28 cellular contexts compared by ENCODE assay signal in genomic region chr2:234905547-234906260, GRCh38. TPM values are rescaled to one million over a fixed set of nuclear protein-coding genes. Genes with fewer than 3 reads are reported as not detected.
A peak's percentile ranks its signal among the peaks of the same experiment; 100 is the strongest.
DNase-seq lines count a peak whose midpoint lies in the region; ATAC-seq, FAIRE-seq and TF ChIP-seq lines count a peak whose summit lies in the region.
"Had no signal": no experiment of that assay in that cellular context is flagged by ENCODE, and none has a peak within 500 bp of the region (broad histone marks: within the 10 kb centered on the region; RNA-seq: fewer than 3 reads in every experiment).

No MANE protein-coding gene starts in this region.

- H3K23ac ChIP-seq in IMR-90 (ENCODE audit: low read depth, low read length) (no peak overlapping the region), H1 (ENCODE audit: insufficient read length) (no peak overlapping the region)

- no peaks in the 10 kb centered on the region for H3K36me3 ChIP-seq in IMR-90 (ENCODE audit: control insufficient read depth, insufficient read depth, low read length)
- no peaks in the 10 kb centered on the region for H3K36me3 ChIP-seq in H1 (ENCODE audit: control insufficient read depth in 2 of 4, insufficient read depth in 4 of 4, low read length in 3 of 4)
- H3K36me3 ChIP-seq: gastroesophageal sphincter, vagina had no signal

- H3K4me1 ChIP-seq in IMR-90 (ENCODE audit: control insufficient read depth, insufficient read depth, low read length) (no peaks in the 10 kb centered on the region), H1 (replicated peaks in 1 of 4; ENCODE audit: control insufficient read depth in 3 of 4, insufficient read depth in 4 of 4, low read length in 3 of 4) (0 out of 7 replicates have a peak, but pooled peaks cover 0 to 3% (median 0%) of the 10 kb centered on the region in 4 experiments)
- H3K4me1 ChIP-seq: gastroesophageal sphincter, testis, vagina had no signal

- no peak overlapping the region for H2BK15ac ChIP-seq in IMR-90 (ENCODE audit: low read depth, low read length)
- H2BK15ac ChIP-seq in H1 (ENCODE audit: low read length): no peak overlapping the region

- H3K79me1 ChIP-seq in IMR-90 (ENCODE audit: low read depth in 1 of 2, low read length in 2 of 2) (no peaks in the 10 kb centered on the region), H1 (ENCODE audit: low read depth, low read length) (no peaks in the 10 kb centered on the region)

- peak overlapping the region; percentile 79 for H3K27ac Mint-ChIP-seq in nephron progenitor cell
- H3K27ac Mint-ChIP-seq: activated CD8-positive, alpha-beta T cell treated with anti-CD3 and anti-CD28 coated beads for 36 hours; activated naive CD8-positive, alpha-beta T cell treated with anti-CD3 and anti-CD28 coated beads for 36 hours had no signal

- H3K4me2 ChIP-seq in IMR-90 (ENCODE audit: low read depth, low read length) (no peak overlapping the region), H1 (ENCODE audit: insufficient read depth in 1 of 2, low read depth in 2 of 2, low read length in 2 of 2) (no peak overlapping the region)
- H3K4me2 ChIP-seq: smooth muscle cell had no signal

- H4K8ac ChIP-seq in IMR-90 (ENCODE audit: low read depth in 2 of 2, low read length in 2 of 2): no peak overlapping the region
- no peak overlapping the region for H4K8ac ChIP-seq in H1 (ENCODE audit: extremely low read depth, insufficient read depth, low read length)

- H3K9me3 ChIP-seq in AG04450 (ENCODE audit: control insufficient read depth, insufficient read depth, low read length): no peaks in the 10 kb centered on the region
- H3K9me3 ChIP-seq in IMR-90 (ENCODE audit: control insufficient read depth, insufficient read depth, low read length): no peaks in the 10 kb centered on the region
- no peaks in the 10 kb centered on the region for H3K9me3 ChIP-seq in H1 (ENCODE audit: insufficient read depth in 2 of 2, low read depth in 1 of 2, low read length in 1 of 2)
- H3K9me3 ChIP-seq: gastroesophageal sphincter, testis, vagina had no signal

- in situ Hi-C loops in IMR-90 (cut with MboI; ENCODE audit: low sequenced_read_pairs): no loop called here

- TF ChIP-seq POLR2A in IMR-90 (IDR thresholded peaks at IDR 0.05; ENCODE audit: low read depth, low read length): no peak
- TF ChIP-seq POLR2A in H1 (IDR thresholded peaks at IDR 0.05; ENCODE audit: control extremely low read depth in 1 of 2, low read depth in 2 of 2, low read length in 2 of 2): no peak

- dilution Hi-C loops in IMR-90 (cut with HindIII; ENCODE audit: low sequenced_read_pairs, unreplicated experiment): no loop called here

- POLR2A ChIA-PET in AG04450 (lab: Yijun Ruan, JAX) (no interaction called here), IMR-90 (lab: Charles Lee; ENCODE audit: unreplicated experiment) (no interaction called here), H1 (lab: Charles Lee; ENCODE audit: partially characterized antibody) (no interaction called here)

- H3K56ac ChIP-seq in IMR-90 (ENCODE audit: extremely low read depth, insufficient read depth, low read length) (no peak overlapping the region), H1 (replicated peaks; ENCODE audit: insufficient read length, low read depth, low read length) (no peak overlapping the region)

- H3K9me3 Mint-ChIP-seq in nephron progenitor cell: no peaks in the 10 kb centered on the region
- H3K9me3 Mint-ChIP-seq: activated CD8-positive, alpha-beta T cell treated with anti-CD3 and anti-CD28 coated beads for 36 hours; activated naive CD8-positive, alpha-beta T cell treated with anti-CD3 and anti-CD28 coated beads for 36 hours had no signal

- no peak for ATAC-seq in IMR-90 (ENCODE audit: low read depth)
- ATAC-seq: activated CD8-positive, alpha-beta T cell treated with anti-CD3 and anti-CD28 coated beads for 36 hours; gastroesophageal sphincter had no signal

- H2BK120ac ChIP-seq in IMR-90 (ENCODE audit: low read depth, low read length) (no peak overlapping the region), H1 (replicated peaks; ENCODE audit: low read depth, low read length) (no peak overlapping the region)

- no peak for TF ChIP-seq EP300 in H1 (IDR thresholded peaks at IDR 0.05; ENCODE audit: borderline replicate concordance in 1 of 2, low read depth in 2 of 2, low read length in 2 of 2)

- H3K27me3 Mint-ChIP-seq in nephron progenitor cell (ENCODE audit: low read depth, poor library complexity): peaks cover 20% of the 10 kb centered on the region
- H3K27me3 Mint-ChIP-seq: activated CD8-positive, alpha-beta T cell treated with anti-CD3 and anti-CD28 coated beads for 36 hours; brain had no signal

- 78% methylated on average over 9 of the region's 12 CpGs; no CpG with 5 or more reads in 1 of the 2 experiments for WGBS in IMR-90 (ENCODE audit: extremely low coverage in 2 of 2, insufficient read length in 1 of 2), 2 experiments
- WGBS in H1 (ENCODE audit: extremely low coverage in 1 of 2, insufficient coverage in 1 of 2, insufficient read length in 1 of 2, insufficient replicate concordance in 2 of 2, low coverage in 1 of 2, low lambda C conversion rate in 2 of 2, missing lambda C conversion rate in 1 of 2), 2 experiments: 88% methylated on average over 11 of the region's 12 CpGs; no CpG with 5 or more reads in 1 of the 2 experiments

- H3K27ac ChIP-seq in AG04450 (ENCODE audit: low read depth, low read length) (no peak overlapping the region), IMR-90 (ENCODE audit: insufficient read depth, low read length) (no peak overlapping the region), H1 (ENCODE audit: low read depth, low read length) (no peak overlapping the region)
- H3K27ac ChIP-seq: C4-2B, gastroesophageal sphincter, testis, vagina had no signal

- H2BK5ac ChIP-seq in IMR-90 (ENCODE audit: low read depth, low read length, poor library complexity, severe bottlenecking): no peak overlapping the region
- no peak overlapping the region for H2BK5ac ChIP-seq in H1 (ENCODE audit: low read depth, low read length)

- H3K9ac ChIP-seq in IMR-90 (ENCODE audit: low read depth, low read length) (no peak overlapping the region), H1 (replicated peaks in 1 of 4; ENCODE audit: extremely low read depth in 1 of 4, low read depth in 3 of 4, low read length in 3 of 4) (no peak overlapping the region)

- H2AK5ac ChIP-seq in IMR-90 (ENCODE audit: low read depth, low read length) (no peak overlapping the region; the same call in 1 of the 2 replicates), H1 (ENCODE audit: low read depth, low read length) (0 out of 2 replicates have a peak overlapping the region, but pooled peaks have one; percentile 24)

- FAIRE-seq in H1 (lab: Jason Lieb, UNC): no peak
- FAIRE-seq: colon, GM19239 had no signal

- no peak overlapping the region for H2BK12ac ChIP-seq in H1 (ENCODE audit: low read depth, low read length)

- H3K4me3 ChIP-seq in AG04450 (ENCODE audit: low read depth, low read length): no peak overlapping the region
- H3K4me3 ChIP-seq in IMR-90 (ENCODE audit: insufficient read depth, low read depth, low read length): no peak overlapping the region
- no peak overlapping the region for H3K4me3 ChIP-seq in H1 (ENCODE audit: extremely low read depth in 1 of 4, insufficient read depth in 2 of 4, low read depth in 3 of 4, low read length in 4 of 4)
- H3K4me3 ChIP-seq: gastroesophageal sphincter, smooth muscle cell, testis, vagina had no signal

- H2AK9ac ChIP-seq in IMR-90 (replicated peaks; ENCODE audit: low read depth, low read length, poor library complexity): no peak overlapping the region

- H3K4ac ChIP-seq in IMR-90 (ENCODE audit: low read depth, low read length): no peak overlapping the region
- no peak overlapping the region for H3K4ac ChIP-seq in H1 (replicated peaks; ENCODE audit: insufficient read length, low read depth, low read length)

- peaks cover 5% of the 10 kb centered on the region for H3K4me1 Mint-ChIP-seq in nephron progenitor cell
- H3K4me1 Mint-ChIP-seq: activated naive CD8-positive, alpha-beta T cell treated with anti-CD3 and anti-CD28 coated beads for 36 hours had no signal

- H4K20me1 ChIP-seq in IMR-90 (ENCODE audit: insufficient read depth, low read length): no peaks in the 10 kb centered on the region
- no peaks in the 10 kb centered on the region for H4K20me1 ChIP-seq in H1 (replicated peaks in 1 of 2; ENCODE audit: control insufficient read depth in 1 of 2, insufficient read depth in 2 of 2, low read length in 2 of 2)

- intact Hi-C loops in IMR-90 (cut with micrococcal nuclease): no loop called here

- no peaks in the 10 kb centered on the region for H3K27me3 ChIP-seq in AG04450 (ENCODE audit: control insufficient read depth, insufficient read depth, low read length)
- 0 out of 2 replicates have a peak, but pooled peaks cover 2% of the 10 kb centered on the region for H3K27me3 ChIP-seq in IMR-90 (ENCODE audit: control insufficient read depth, insufficient read depth, low read length)
- H3K27me3 ChIP-seq in H1 (replicated peaks in 1 of 4; ENCODE audit: control insufficient read depth in 3 of 4, extremely low read depth in 1 of 4, insufficient read depth in 3 of 4, low read length in 3 of 4): no peaks in the 10 kb centered on the region
- H3K27me3 ChIP-seq: gastroesophageal sphincter, testis, vagina had no signal

- H3K79me2 ChIP-seq in H1 (ENCODE audit: control insufficient read depth in 1 of 2, insufficient read depth in 2 of 2, low read length in 2 of 2): no peaks in the 10 kb centered on the region

- H2BK20ac ChIP-seq in IMR-90 (ENCODE audit: low read depth, low read length) (no peak overlapping the region), H1 (ENCODE audit: low read length) (no peak overlapping the region)

- H3K23me2 ChIP-seq in H1 (ENCODE audit: low read depth, low read length): peaks cover 2% of the 10 kb centered on the region; the same call in 1 of the 2 replicates

- no peak overlapping the region for H3K18ac ChIP-seq in IMR-90 (ENCODE audit: low read depth, low read length)
- H3K18ac ChIP-seq in H1 (ENCODE audit: extremely low read depth, low read length): no peak overlapping the region

- no peaks in the 10 kb centered on the region for H3K36me3 Mint-ChIP-seq in nephron progenitor cell (ENCODE audit: low read depth)
- H3K36me3 Mint-ChIP-seq: activated naive CD8-positive, alpha-beta T cell treated with anti-CD3 and anti-CD28 coated beads for 36 hours; brain had no signal

- CTCF ChIA-PET in AG04450 (lab: Charles Lee): interaction anchor here (1.0 to 1.4 kb wide), 2 partner anchors 23 to 211 kb away, joined by 4 to 5 read pairs; no protein-coding TSS in a partner anchor
- CTCF ChIA-PET in IMR-90 (lab: Yijun Ruan, JAX): no interaction called here
- CTCF ChIA-PET in H1 (lab: Charles Lee; ENCODE audit: partially characterized antibody): interaction anchor here (0.7 to 1.3 kb wide), 3 partner anchors 20 to 24 kb away, joined by 3 to 4 read pairs (median 3); no protein-coding TSS in a partner anchor

- BruUV-seq in IMR-90 (replicated peaks; lab: Mats Ljungman, UMichigan): no TSS peak

- no peak overlapping the region for H3K4me3 Mint-ChIP-seq in nephron progenitor cell
- H3K4me3 Mint-ChIP-seq: activated CD8-positive, alpha-beta T cell treated with anti-CD3 and anti-CD28 coated beads for 36 hours; activated naive CD8-positive, alpha-beta T cell treated with anti-CD3 and anti-CD28 coated beads for 36 hours; brain had no signal

- peak overlapping the region; percentile 39 for H2AFZ ChIP-seq in IMR-90 (replicated peaks; ENCODE audit: low read length, poor library complexity)
- H2AFZ ChIP-seq in H1 (ENCODE audit: low read length): no peak overlapping the region

- H3K9me1 ChIP-seq in IMR-90 (ENCODE audit: insufficient read depth, low read length): peaks cover 6% of the 10 kb centered on the region; the same call in 1 of the 2 replicates

- TF ChIP-seq CTCF in AG04450 (IDR thresholded peaks at IDR 0.05; ENCODE audit: low read depth, low read length): no peak
- no peak for TF ChIP-seq CTCF in IMR-90 (conservative IDR thresholded peaks at IDR 0.05; ENCODE audit: low read depth, low read length)
- TF ChIP-seq CTCF in H1 (IDR thresholded peaks at IDR 0.05; ENCODE audit: control extremely low read depth in 1 of 3, insufficient read depth in 1 of 3, low read depth in 1 of 3, low read length in 3 of 3): no peak
- no peak for TF ChIP-seq CTCF in nephron progenitor cell (IDR thresholded peaks at IDR 0.05)

- DNase-seq in AG04450 (ENCODE audit: low read depth, low spot score) (peak; percentile 21), IMR-90 (peak; percentile 57), H1 (ENCODE audit: low read depth in 1 of 2, low spot score in 2 of 2) (no peak), nephron progenitor cell (no peak), islet precursor cell (no peak), NCI-H510A treated with DMSO at 0.1 percent for 48 hours (lab: John Stamatoyannopoulos, UW) (no peak), MV-4-11 (lab: John Stamatoyannopoulos, UW) (no peak)
- no peak for DNase-seq in stimulated activated CD4-positive, alpha-beta T cell treated with anti-CD3 and anti-CD28 coated beads, Interleukin-12 subunit alpha, Interleukin-12 subunit beta, amount 100 ng/mL, for 4 hours
- DNase-seq: activated CD4-positive, CD25-positive, alpha-beta regulatory T cell treated with anti-CD3 and anti-CD28 coated beads, Interleukin-2, amount 50 U/mL, for 72 hours; activated CD8-positive, alpha-beta T cell treated with anti-CD3 and anti-CD28 coated beads for 36 hours; activated effector memory CD4-positive, alpha-beta T cell treated with Interleukin-2 at 50 U/mL for 16 hours; activated naive CD8-positive, alpha-beta T cell treated with anti-CD3 and anti-CD28 coated beads for 36 hours; effector CD8-positive, alpha-beta T cell; Kasumi-1; NCI-H1092; NCI-H187; NCI-H748 treated with DMSO at 0.1 percent for 48 hours; RPMI8226; stimulated activated CD4-positive, alpha-beta T cell treated with anti-CD3 and anti-CD28 coated beads, Interleukin-4, amount 100 ng/mL, for 1 hour; stimulated activated naive CD4-positive, alpha-beta T cell treated with Interleukin-2 at 50 U/mL for 16 hours; testis had no signal

- TF ChIP-seq RAD21 in IMR-90 (IDR thresholded peaks at IDR 0.05; ENCODE audit: low read length): no peak
- no peak for TF ChIP-seq RAD21 in H1 (IDR thresholded peaks at IDR 0.05 in 1 of 2, conservative IDR thresholded peaks at IDR 0.05 in 1 of 2; ENCODE audit: low read depth in 2 of 2, low read length in 2 of 2)

- H4K91ac ChIP-seq in IMR-90 (ENCODE audit: insufficient read depth, low read depth, low read length) (no peak overlapping the region), H1 (replicated peaks; ENCODE audit: insufficient read length, low read length) (peak overlapping the region; percentile 25)

- 0 out of 2 replicates have a peak overlapping the region, but pooled peaks have one; percentile 52 for H3K14ac ChIP-seq in IMR-90 (replicated peaks; ENCODE audit: low read depth, low read length)
- H3K14ac ChIP-seq in H1 (ENCODE audit: insufficient read length): no peak overlapping the region

- no peak overlapping the region for H4K5ac ChIP-seq in IMR-90 (ENCODE audit: low read depth, low read length)
- no peak overlapping the region for H4K5ac ChIP-seq in H1 (ENCODE audit: insufficient read length, low read depth, low read length)

RNA-seq across cellular contexts. Expression of gene SH3BP4, which starts 46.1 kb away (rescaled TPM):
- polyA plus RNA-seq in AG04450 (2011; rRNA removed): 224 and 276 TPM in 2 replicates
- polyA minus RNA-seq in AG04450 (2011; rRNA and poly(A)+ RNA removed): 304 and 360 TPM in 2 replicates
- total RNA-seq in IMR-90 (2012; rRNA removed): 112 and 122 TPM in 2 replicates
- polyA plus RNA-seq in IMR-90 (2012; rRNA removed): 101 and 104 TPM in 2 replicates
- polyA plus RNA-seq in IMR-90 (2012; cell fraction: cytosol; rRNA removed): 62.6 and 79.6 TPM in 2 replicates
- 63.9 and 105 TPM in 2 replicates for polyA plus RNA-seq in IMR-90 (2012; cell fraction: nucleus; rRNA removed; ENCODE audit: low replicate concordance)
- 35.4 and 39.4 TPM in 2 replicates for total RNA-seq in H1 (2021; fragmentation: NEBNext Ultra II Directional; extraction: Animal tissue kit (Norgen Biotek cat#: 25700))
- polyA plus RNA-seq in H1 (2011; rRNA removed): 28.3 and 31.5 TPM in 2 replicates
- 30.9 TPM for polyA plus RNA-seq in H1 (2011; cell fraction: cytosol; rRNA removed)
- 43.6 TPM for polyA plus RNA-seq in H1 (2011; cell fraction: nucleus; rRNA removed)
- 25.9 to 31.0 TPM (median 28.9 TPM) in 4 replicates for polyA plus RNA-seq in H1 (2012, experiment 1 of 2)
- polyA plus RNA-seq in H1 (2012, experiment 2 of 2): 15.9 TPM
- polyA plus RNA-seq in H1 (2013, experiment 1 of 2): 17.7 TPM
- polyA plus RNA-seq in H1 (2013, experiment 2 of 2): 19.1 TPM
- polyA minus RNA-seq in H1 (2011; rRNA and poly(A)+ RNA removed): 86.7 and 93.2 TPM in 2 replicates
- polyA minus RNA-seq in H1 (2011; cell fraction: cytosol; rRNA and poly(A)+ RNA removed): 32.7 TPM
- 35.7 TPM for polyA minus RNA-seq in H1 (2011; cell fraction: nucleus; rRNA and poly(A)+ RNA removed)

Comparison
In these comparisons a context has a peak if more than half of its experiments do, and no peak if none do; other contexts are left out.
1. DNase-seq: peak in AG04450 (single experiment) and IMR-90 (single experiment); none in H1 (0 of 2), nephron progenitor cell (single experiment), stimulated activated CD4-positive, alpha-beta T cell treated with anti-CD3 and anti-CD28 coated beads, Interleukin-12 subunit alpha, Interleukin-12 subunit beta, amount 100 ng/mL, for 4 hours (single experiment), islet precursor cell (single experiment), NCI-H510A treated with DMSO at 0.1 percent for 48 hours (single experiment) and MV-4-11 (single experiment).